8 cellular contexts compared by ENCODE assay signal in the genomic region with DNA sequence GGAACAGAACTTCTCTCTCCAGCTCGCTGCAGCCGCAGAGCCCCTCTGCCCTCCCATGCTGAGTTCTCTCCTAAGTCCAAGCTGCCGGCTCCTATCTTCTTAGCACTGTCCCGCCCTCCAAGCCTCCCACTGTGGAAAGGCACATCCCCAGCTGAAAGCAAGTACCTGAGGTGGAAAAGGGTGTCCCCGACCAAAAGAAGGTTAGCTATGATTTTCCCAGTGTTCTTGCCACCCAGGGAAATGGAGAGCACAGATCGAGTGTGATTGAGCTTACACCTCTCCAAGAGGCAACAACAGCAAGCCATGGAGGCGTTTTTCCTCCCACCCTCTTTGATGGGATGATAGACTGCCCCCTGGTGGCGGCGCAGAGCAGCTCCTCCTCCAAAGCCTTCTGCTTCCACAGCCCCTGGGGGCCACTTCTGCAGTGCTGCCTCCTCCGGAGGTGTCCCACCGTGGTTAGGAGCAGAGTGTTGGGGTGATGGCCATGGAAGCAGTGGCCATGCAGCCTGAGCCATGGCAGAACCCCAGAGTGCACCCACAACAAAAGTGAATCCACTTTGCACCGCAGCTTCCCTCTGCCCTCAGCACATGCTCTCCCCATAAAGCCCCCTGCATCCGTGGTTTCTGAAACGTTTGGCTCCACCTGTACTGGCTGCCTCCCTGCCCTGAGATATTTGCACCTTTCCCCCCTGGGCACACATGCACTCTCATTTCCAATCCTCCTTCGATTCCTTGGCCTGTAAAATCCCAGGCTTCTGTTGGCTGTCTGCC.
DNase-seq lines count a peak whose midpoint lies in the region; ATAC-seq and TF ChIP-seq lines count a peak whose summit lies in the region.

No MANE protein-coding gene starts in this region.

- no peaks in the 10 kb centered on the region for H3K4me1 Mint-ChIP-seq in osteocyte (ENCODE audit: unreplicated experiment)

- peaks cover 24% of the 10 kb centered on the region for H3K27me3 Mint-ChIP-seq in osteocyte (ENCODE audit: unreplicated experiment)

- no peak overlapping the region for H3K27ac Mint-ChIP-seq in osteocyte (ENCODE audit: unreplicated experiment)

- DNase-seq in DMS 273 (lab: John Stamatoyannopoulos, UW; ENCODE audit: unreplicated experiment) (peak; percentile 84), DMS 273 treated with DMSO at 0.1 percent for 48 hours (lab: John Stamatoyannopoulos, UW) (no peak), NCI-H82 (lab: John Stamatoyannopoulos, UW) (peak; percentile 83), osteocyte (ENCODE audit: extremely low spot score, unreplicated experiment) (no peak)
- DNase-seq in activated CD8-positive, alpha-beta memory T cell treated with anti-CD3 and anti-CD28 coated beads for 24 hours = peak; percentile 76

- ATAC-seq in HG02798 (IDR thresholded peaks at IDR 0.05; ENCODE audit: poor library complexity, unreplicated experiment) = peak; percentile 57
- ATAC-seq in esophagus mucosa = peak; percentile 73
- no peak for ATAC-seq in GM21786 (IDR thresholded peaks at IDR 0.05; ENCODE audit: unreplicated experiment)

- no peaks in the 10 kb centered on the region for H3K9me3 Mint-ChIP-seq in osteocyte (ENCODE audit: unreplicated experiment)

- TF ChIP-seq CTCF in osteocyte (IDR thresholded peaks at IDR 0.05) = peak; percentile 71

- H3K36me3 Mint-ChIP-seq in osteocyte (ENCODE audit: unreplicated experiment) = no peaks in the 10 kb centered on the region

- H3K4me3 Mint-ChIP-seq in osteocyte (ENCODE audit: unreplicated experiment) = no peak overlapping the region

Comparison
In these comparisons a context has a peak if more than half of its experiments do, and no peak if none do; other contexts are left out.
1. DNase-seq: peak in DMS 273 (single experiment), NCI-H82 (single experiment) and activated CD8-positive, alpha-beta memory T cell treated with anti-CD3 and anti-CD28 coated beads for 24 hours (single experiment); none in DMS 273 treated with DMSO at 0.1 percent for 48 hours (single experiment) and osteocyte (single experiment).